7 cellular contexts compared by ENCODE assay signal in the genomic region with DNA sequence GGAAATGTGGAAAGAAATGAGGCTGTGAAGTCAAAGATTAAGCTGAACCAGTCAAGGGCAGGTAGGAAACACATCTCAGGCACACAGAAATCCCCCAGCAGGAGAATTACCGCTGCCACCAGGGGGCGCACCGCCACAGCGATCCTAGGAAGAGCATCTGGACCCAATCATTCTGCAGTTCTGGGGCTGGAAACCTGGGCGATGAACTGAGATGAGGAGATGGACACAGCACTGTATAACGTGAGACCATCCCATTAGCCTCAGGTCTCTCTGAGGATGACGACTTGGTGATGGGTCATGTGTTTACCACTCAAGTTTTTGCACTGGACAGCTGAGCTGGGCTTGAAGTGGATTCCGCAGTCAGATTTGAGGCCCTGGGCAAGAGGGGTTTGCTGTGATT. TPM values are rescaled to one million over a fixed set of nuclear protein-coding genes. Genes with fewer than 3 reads are reported as not detected.
DNase-seq lines count a peak whose midpoint lies in the region; ATAC-seq and TF ChIP-seq lines count a peak whose summit lies in the region.

No MANE protein-coding gene starts in this region.

- WGBS in sigmoid colon, 2 donors = 16 to 18% methylated on average over 8 of the region's 8 CpGs

- no peak for DNase-seq in GM12864 (ENCODE audit: low read depth)
- peak in 57 of 76 experiments; percentile 1 to 67 (median 33) for DNase-seq in HUDEP-2 (lab: John Stamatoyannopoulos, UW; ENCODE audit: unreplicated experiment in 76 of 76)
- peak; percentile 74 for DNase-seq in RPMI7951 (ENCODE audit: low read depth)
- DNase-seq in activated naive CD4-positive, alpha-beta T cell treated with anti-CD3 and anti-CD28 coated beads, Interleukin-2, amount 10 ng/mL, durations not matched to agents 7 days and 5 days = peak; percentile 71
- DNase-seq in left ventricle myocardium inferior = peak; percentile 72
- peak; percentile 83 for DNase-seq in sigmoid colon

- CTCF ChIA-PET in activated naive CD4-positive, alpha-beta T cell treated with anti-CD3 and anti-CD28 coated beads, Interleukin-2, amount 10 ng/mL, durations not matched to agents 7 days and 5 days (lab: Charles Lee) = interaction anchor here (1.1 to 5.3 kb wide), 10 partner anchors 8 to 801 kb away, joined by 3 to 53 read pairs (median 5); no protein-coding TSS in a partner anchor

- intact Hi-C loops in left ventricle myocardium inferior (cut with micrococcal nuclease) = loop anchor here (5.0 kb wide), 2 partner anchors 376 to 456 kb away; no protein-coding TSS in a partner anchor
- intact Hi-C loops in sigmoid colon (cut with DNase I) = loop anchor here (1.0 kb wide), 2 partner anchors 377 to 456 kb away; no protein-coding TSS in a partner anchor

- H3K27ac Mint-ChIP-seq in activated naive CD4-positive, alpha-beta T cell treated with anti-CD3 and anti-CD28 coated beads, Interleukin-2, amount 10 ng/mL, durations not matched to agents 7 days and 5 days = no peak overlapping the region

- no peaks in the 10 kb centered on the region for H3K9me3 Mint-ChIP-seq in activated naive CD4-positive, alpha-beta T cell treated with anti-CD3 and anti-CD28 coated beads, Interleukin-2, amount 10 ng/mL, durations not matched to agents 7 days and 5 days

- H3K27me3 ChIP-seq in left ventricle myocardium inferior (ENCODE audit: low read depth) (peaks cover 55% of the 10 kb centered on the region), sigmoid colon (no peaks in the 10 kb centered on the region)

- TF ChIP-seq POLR2A in sigmoid colon (IDR thresholded peaks at IDR 0.05) = no peak

- H3K27ac ChIP-seq in left ventricle myocardium inferior (replicated peaks) (no peak overlapping the region), sigmoid colon (no peak overlapping the region)

- H3K36me3 ChIP-seq in left ventricle myocardium inferior (no peaks in the 10 kb centered on the region), sigmoid colon (no peaks in the 10 kb centered on the region)

- peaks cover 4% of the 10 kb centered on the region for H3K4me1 ChIP-seq in left ventricle myocardium inferior
- peaks cover 0 to 13% (median 8%) of the 10 kb centered on the region in 4 donors for H3K4me1 ChIP-seq in sigmoid colon

- H3K27me3 Mint-ChIP-seq in activated naive CD4-positive, alpha-beta T cell treated with anti-CD3 and anti-CD28 coated beads, Interleukin-2, amount 10 ng/mL, durations not matched to agents 7 days and 5 days = peaks cover 20% of the 10 kb centered on the region

- TF ChIP-seq CTCF in GM12864 (IDR thresholded peaks at IDR 0.05; ENCODE audit: low read depth, low read length, missing control alignments) (peak; percentile 92), left ventricle myocardium inferior (IDR thresholded peaks at IDR 0.05; ENCODE audit: borderline replicate concordance) (peak; percentile 93), sigmoid colon (IDR thresholded peaks at IDR 0.05) (peak; percentile 53 to 88 (median 82))

- TF ChIP-seq EP300 in sigmoid colon (IDR thresholded peaks at IDR 0.05) = no peak

- no peaks in the 10 kb centered on the region for H3K4me1 Mint-ChIP-seq in activated naive CD4-positive, alpha-beta T cell treated with anti-CD3 and anti-CD28 coated beads, Interleukin-2, amount 10 ng/mL, durations not matched to agents 7 days and 5 days

- H3K4me3 Mint-ChIP-seq in activated naive CD4-positive, alpha-beta T cell treated with anti-CD3 and anti-CD28 coated beads, Interleukin-2, amount 10 ng/mL, durations not matched to agents 7 days and 5 days = no peak overlapping the region

- peaks cover 4% of the 10 kb centered on the region for H3K9me3 ChIP-seq in left ventricle myocardium inferior (replicated peaks)
- H3K9me3 ChIP-seq in sigmoid colon = no peaks in the 10 kb centered on the region

- no peak for ATAC-seq in GM21381 (IDR thresholded peaks at IDR 0.05; ENCODE audit: unreplicated experiment)

- H3K36me3 Mint-ChIP-seq in activated naive CD4-positive, alpha-beta T cell treated with anti-CD3 and anti-CD28 coated beads, Interleukin-2, amount 10 ng/mL, durations not matched to agents 7 days and 5 days = no peaks in the 10 kb centered on the region

- no peak overlapping the region for H3K4me3 ChIP-seq in GM12864 (ENCODE audit: low read depth, low read length)
- no peak overlapping the region for H3K4me3 ChIP-seq in left ventricle myocardium inferior
- no peak overlapping the region for H3K4me3 ChIP-seq in sigmoid colon

RNA-seq across cellular contexts. Expression of a gene that starts 6.4 kb away (rescaled TPM):
- total RNA-seq in RPMI7951 (2014; rRNA removed; shearing (Covaris generic)) = 9.0 and 9.6 TPM in 2 replicates
- total RNA-seq in left ventricle myocardium inferior = 1.3 TPM
- total RNA-seq in sigmoid colon = 10 to 100 TPM; 13.5 to 20.8 (median 18.3) TPM
- 1 to 10 TPM in 2 of 3 donors, under 1 TPM in 1; 0.92 to 4.4 (median 3.0) TPM for polyA plus RNA-seq in sigmoid colon
